15 cellular contexts compared by ENCODE assay signal in the genomic region with DNA sequence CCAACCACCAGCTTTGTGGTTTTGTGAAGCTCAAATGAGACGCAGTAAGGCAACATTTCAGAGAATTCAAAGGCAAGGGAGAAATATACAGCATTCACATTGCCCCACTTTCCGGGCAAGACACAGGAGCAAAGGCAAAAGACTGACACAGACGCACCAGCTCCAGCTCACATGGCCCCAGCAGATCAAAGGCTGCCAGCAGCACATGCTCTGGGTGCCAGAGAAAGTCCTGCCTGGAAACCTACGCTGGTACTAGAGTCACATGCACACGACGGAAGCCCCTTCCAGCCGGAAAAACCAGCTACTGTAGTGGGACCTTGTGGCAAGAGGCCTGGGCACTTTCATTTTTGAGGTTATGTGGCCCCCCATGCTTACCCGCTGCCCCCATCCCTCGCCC.
"Had no signal": no experiment of that assay in that cellular context is flagged by ENCODE, and none has a peak within 500 bp of the region (broad histone marks: within the 10 kb centered on the region; RNA-seq: fewer than 3 reads in every experiment).

No MANE protein-coding gene starts in this region.

- H3K4me3 ChIP-seq: SK-N-MC, skin epidermis had no signal

- DNase-seq: activated naive CD4-positive, alpha-beta T cell treated with Interleukin-2 at 50 U/mL for 16 hours; brain microvascular endothelial cell; dermis blood vessel endothelial cell; effector memory CD8-positive, alpha-beta T cell; foreskin melanocyte; mammary epithelial cell; stimulated activated CD4-positive, alpha-beta T cell treated with anti-CD3 and anti-CD28 coated beads, Interleukin-15, amount 100 ng/mL, for 24 hours; stimulated activated CD4-positive, alpha-beta T cell treated with anti-CD3 and anti-CD28 coated beads, Interleukin-4, amount 100 ng/mL, for 24 hours; stimulated activated naive CD4-positive, alpha-beta T cell treated with Interleukin-2 at 50 U/mL for 16 hours; T-helper 9 cell had no signal

- H3K27ac ChIP-seq: brain microvascular endothelial cell, SK-N-MC had no signal

- ATAC-seq: activated CD4-positive, CD25-positive, alpha-beta regulatory T cell treated with anti-CD3 and anti-CD28 coated beads, Interleukin-2, amount 50 U/mL, for 24 hours; activated T-helper 17 cell treated with anti-CD3 and anti-CD28 coated beads, Interleukin-2, amount 50 U/mL, for 72 hours; effector memory CD8-positive, alpha-beta T cell; natural killer cell treated with Interleukin-12 subunit alpha and Interleukin-12 subunit beta and Interleukin-15 and Interleukin-18, amount 100 ng/mL, for 72 hours had no signal

- H3K27me3 ChIP-seq: brain microvascular endothelial cell had no signal
